9 cellular contexts compared by ENCODE assay signal in genomic region chrX:102934624-102935023, GRCh38. TPM values are rescaled to one million over a fixed set of nuclear protein-coding genes. Genes with fewer than 3 reads are reported as not detected.
DNase-seq lines count a peak whose midpoint lies in the region; ATAC-seq and TF ChIP-seq lines count a peak whose summit lies in the region.
"Had no signal": no experiment of that assay in that cellular context is flagged by ENCODE, and none has a peak within 500 bp of the region (broad histone marks: within the 10 kb centered on the region; RNA-seq: fewer than 3 reads in every experiment).

No MANE protein-coding gene starts in this region.

- H3K27me3 ChIP-seq in OCI-LY3 (ENCODE audit: low read depth, low read length) = no peaks in the 10 kb centered on the region
- no peaks in the 10 kb centered on the region for H3K27me3 ChIP-seq in testis
- H3K27me3 ChIP-seq in gastrocnemius medialis = no peaks in the 10 kb centered on the region
- H3K27me3 ChIP-seq: SJCRH30 had no signal

- H3K9me3 ChIP-seq in OCI-LY3 (ENCODE audit: insufficient read depth, low read length) (no peaks in the 10 kb centered on the region), testis (no peaks in the 10 kb centered on the region), gastrocnemius medialis (no peaks in the 10 kb centered on the region)
- H3K9me3 ChIP-seq: SJCRH30 had no signal

- H3K4me2 ChIP-seq in OCI-LY3 (ENCODE audit: low read length) = no peak overlapping the region

- no peaks in the 10 kb centered on the region for H3K79me2 ChIP-seq in OCI-LY3 (ENCODE audit: low read length)

- H3K4me3 ChIP-seq in OCI-LY3 (ENCODE audit: low read length) = no peak overlapping the region
- no peak overlapping the region for H3K4me3 ChIP-seq in astrocyte of the cerebellum (ENCODE audit: low read depth, low read length)
- H3K4me3 ChIP-seq in testis = no peak overlapping the region
- no peak overlapping the region for H3K4me3 ChIP-seq in gastrocnemius medialis
- H3K4me3 ChIP-seq: SJCRH30 had no signal

- H2AFZ ChIP-seq in OCI-LY3 (ENCODE audit: low read depth, low read length) = no peak overlapping the region

- no peak overlapping the region for H3K9ac ChIP-seq in OCI-LY3 (ENCODE audit: low read length)

- H3K36me3 ChIP-seq in OCI-LY3 (replicated peaks; ENCODE audit: low read depth, low read length) = no peaks in the 10 kb centered on the region
- H3K36me3 ChIP-seq in testis (ENCODE audit: low read depth, missing control alignments) = no peaks in the 10 kb centered on the region
- H3K36me3 ChIP-seq in gastrocnemius medialis = no peaks in the 10 kb centered on the region
- H3K36me3 ChIP-seq: SJCRH30 had no signal

- H3K27ac ChIP-seq in OCI-LY3 (ENCODE audit: low read length) (no peak overlapping the region), testis (no peak overlapping the region), gastrocnemius medialis (no peak overlapping the region)
- H3K27ac ChIP-seq: SJCRH30 had no signal

- intact Hi-C loops in testis (cut with DNase I; ENCODE audit: low total_unique reads) (no loop called here), gastrocnemius medialis (cut with DNase I; ENCODE audit: low total_unique reads) (no loop called here)

- WGBS in testis, 2 donors = 43 to 51% methylated on average over 3 of the region's 3 CpGs

- no peak for TF ChIP-seq POLR2A in testis (IDR thresholded peaks at IDR 0.05)
- TF ChIP-seq POLR2A in gastrocnemius medialis (IDR thresholded peaks at IDR 0.05) = no peak

- DNase-seq in COLO829 (ENCODE audit: low spot score) = peak; percentile 9
- DNase-seq in GM19238 (ENCODE audit: insufficient read length, low spot score) = peak; percentile 10
- DNase-seq in astrocyte of the cerebellum (ENCODE audit: low read depth) = no peak
- DNase-seq in kidney tubule cell (ENCODE audit: low spot score) = peak; percentile 46
- DNase-seq in testis = peak; percentile 46
- DNase-seq in gastrocnemius medialis = no peak

- TF ChIP-seq CTCF in OCI-LY3 (IDR thresholded peaks at IDR 0.05; ENCODE audit: low read depth, low read length) (peak; percentile 71), astrocyte of the cerebellum (IDR thresholded peaks at IDR 0.05; ENCODE audit: low read depth, low read length, missing control alignments) (peak; percentile 64), testis (IDR thresholded peaks at IDR 0.05) (peak in 2 of 3 experiments; percentile 39 to 53), gastrocnemius medialis (IDR thresholded peaks at IDR 0.05 in 4 of 5, conservative IDR thresholded peaks at IDR 0.05 in 1 of 5) (peak in 2 of 5 experiments; percentile 34 to 50)

- H3K4me1 ChIP-seq in OCI-LY3 (ENCODE audit: low read length) (no peaks in the 10 kb centered on the region), testis (no peaks in the 10 kb centered on the region), gastrocnemius medialis (no peaks in the 10 kb centered on the region)
- H3K4me1 ChIP-seq: SJCRH30 had no signal

- in situ Hi-C loops in astrocyte of the cerebellum (cut with HindIII; ENCODE audit: low sequenced_read_pairs) (no loop called here), gastrocnemius medialis (cut with MboI; ENCODE audit: low sequenced_read_pairs in 4 of 4) (loop anchor here in 1 of 4 donors (25.0 kb wide), 1 partner anchor 228 kb away; no protein-coding TSS in a partner anchor)

- ATAC-seq in HG02610 (IDR thresholded peaks at IDR 0.05; ENCODE audit: unreplicated experiment) = no peak
- no peak for ATAC-seq in gastrocnemius medialis

- no peaks in the 10 kb centered on the region for H4K20me1 ChIP-seq in OCI-LY3 (ENCODE audit: insufficient read depth, low read length)

RNA-seq across cellular contexts. Expression of gene RAB40AL, which starts 2.4 kb away (rescaled TPM):
- 1 to 10 TPM; 3.8 to 4.3 TPM for total RNA-seq in testis
- polyA plus RNA-seq in testis (ENCODE audit: insufficient read depth, low read depth, low replicate concordance) = not detected
- under 1 TPM in 1 of 4 donors, not detected in 3; 0.97 TPM for total RNA-seq in gastrocnemius medialis

Comparison
In these comparisons a context has a peak if more than half of its experiments do, and no peak if none do; other contexts are left out.
1. DNase-seq: peak in COLO829 (single experiment), GM19238 (single experiment), kidney tubule cell (single experiment) and testis (single experiment); none in astrocyte of the cerebellum (single experiment) and gastrocnemius medialis (0 of 2).